In genomic region chr1:55284856-55285255, GRCh38 we compare ENCODE assay signal across 9 cellular contexts.
DNase-seq lines count a peak whose midpoint lies in the region; ATAC-seq and TF ChIP-seq lines count a peak whose summit lies in the region.
"Had no signal": no experiment of that assay in that cellular context is flagged by ENCODE, and none has a peak within 500 bp of the region (broad histone marks: within the 10 kb centered on the region; RNA-seq: fewer than 3 reads in every experiment).

No MANE protein-coding gene starts in this region.

- H3K27ac Mint-ChIP-seq in Caco-2 (ENCODE audit: unreplicated experiment) (no peak overlapping the region), osteocyte (ENCODE audit: unreplicated experiment) (peak overlapping the region; percentile 35)

- H3K36me3 ChIP-seq in Caco-2 (ENCODE audit: control insufficient read depth, insufficient read depth, low read length) = no peaks in the 10 kb centered on the region
- no peaks in the 10 kb centered on the region for H3K36me3 ChIP-seq in HCT116 (ENCODE audit: control insufficient read depth in 1 of 2, insufficient read depth in 2 of 2, low read length in 2 of 2)
- no peaks in the 10 kb centered on the region for H3K36me3 ChIP-seq in Peyer's patch
- no peaks in the 10 kb centered on the region for H3K36me3 ChIP-seq in fibroblast of lung (ENCODE audit: control insufficient read depth, insufficient read depth, low read length)
- H3K36me3 ChIP-seq: SJCRH30 had no signal

- H3K9me2 ChIP-seq in HCT116 (ENCODE audit: insufficient read depth) = no peaks in the 10 kb centered on the region

- POLR2A ChIA-PET in Caco-2 (lab: Charles Lee) (no interaction called here), HCT116 (lab: Charles Lee) (interaction anchor here (1.4 to 1.7 kb wide), 2 partner anchors 53 to 1519 kb away, joined by 3 to 4 read pairs; no protein-coding TSS in a partner anchor)

- H3K9me3 Mint-ChIP-seq in Caco-2 (ENCODE audit: unreplicated experiment) (no peaks in the 10 kb centered on the region), osteocyte (ENCODE audit: unreplicated experiment) (no peaks in the 10 kb centered on the region)

- H3K36me3 Mint-ChIP-seq in Caco-2 (ENCODE audit: insufficient read depth, unreplicated experiment) (no peaks in the 10 kb centered on the region), osteocyte (ENCODE audit: unreplicated experiment) (no peaks in the 10 kb centered on the region)

- no peaks in the 10 kb centered on the region for H4K20me1 ChIP-seq in HCT116 (ENCODE audit: insufficient read depth)
- no peaks in the 10 kb centered on the region for H4K20me1 ChIP-seq in fibroblast of lung (ENCODE audit: control insufficient read depth, extremely low read depth, insufficient read depth, low read length)

- DNase-seq in Caco-2 (peak in 1 of 2 experiments; percentile 53), HCT116 (ENCODE audit: low read depth, low spot score) (peak; percentile 29), Peyer's patch (no peak), fibroblast of lung (ENCODE audit: low read depth in 2 of 2) (peak; percentile 32 to 75), osteocyte (ENCODE audit: extremely low spot score, unreplicated experiment) (no peak)

- no peak overlapping the region for H3K4me3 Mint-ChIP-seq in Caco-2 (ENCODE audit: unreplicated experiment)
- no peak overlapping the region for H3K4me3 Mint-ChIP-seq in osteocyte (ENCODE audit: unreplicated experiment)

- H3K27me3 ChIP-seq in Caco-2 (replicated peaks; ENCODE audit: control insufficient read depth, insufficient read depth, low read length) = no peaks in the 10 kb centered on the region
- H3K27me3 ChIP-seq in HCT116 (ENCODE audit: insufficient read depth, low read length) = no peaks in the 10 kb centered on the region
- H3K27me3 ChIP-seq in Peyer's patch = no peaks in the 10 kb centered on the region
- no peaks in the 10 kb centered on the region for H3K27me3 ChIP-seq in fibroblast of lung (ENCODE audit: control insufficient read depth, insufficient read depth, low read length)
- H3K27me3 ChIP-seq: SJCRH30 had no signal

- TF ChIP-seq RAD21 in HCT116 (IDR thresholded peaks at IDR 0.05; ENCODE audit: low read depth) = peak; percentile 82

- H3K27ac ChIP-seq in HCT116 (ENCODE audit: low read depth, low read length) = no peak overlapping the region
- H3K27ac ChIP-seq in Peyer's patch = no peak overlapping the region
- H3K27ac ChIP-seq in fibroblast of lung (ENCODE audit: insufficient read depth, low read length) = no peak overlapping the region
- H3K27ac ChIP-seq: SJCRH30 had no signal

- H3K4me3 ChIP-seq in Caco-2 (ENCODE audit: low read depth, low read length) = no peak overlapping the region
- no peak overlapping the region for H3K4me3 ChIP-seq in HCT116 (replicated peaks in 1 of 2; ENCODE audit: low read depth in 1 of 2, low read length in 2 of 2)
- H3K4me3 ChIP-seq in Peyer's patch = no peak overlapping the region
- no peak overlapping the region for H3K4me3 ChIP-seq in fibroblast of lung (replicated peaks in 1 of 4; ENCODE audit: control extremely low read depth in 1 of 4, insufficient read depth in 1 of 4, low read depth in 3 of 4, low read length in 4 of 4)
- H3K4me3 ChIP-seq: SJCRH30 had no signal

- H3K9ac ChIP-seq in HCT116 (ENCODE audit: low read length) = no peak overlapping the region
- H3K9ac ChIP-seq in fibroblast of lung (ENCODE audit: insufficient read depth, low read length) = no peak overlapping the region

- TF ChIP-seq CTCF in Caco-2 (IDR thresholded peaks at IDR 0.05; ENCODE audit: insufficient read depth in 1 of 2, low read depth in 1 of 2, low read length in 1 of 2, severe bottlenecking in 1 of 2, unreplicated experiment in 1 of 2) (peak; percentile 40 to 54), HCT116 (IDR thresholded peaks at IDR 0.05 in 2 of 3, conservative IDR thresholded peaks at IDR 0.05 in 1 of 3; ENCODE audit: borderline replicate concordance in 1 of 3, insufficient read depth in 1 of 3, low read depth in 2 of 3, low read length in 2 of 3) (peak; percentile 53 to 76 (median 73)), Peyer's patch (IDR thresholded peaks at IDR 0.05) (peak in 4 of 6 experiments; percentile 31 to 51 (median 41)), fibroblast of lung (conservative IDR thresholded peaks at IDR 0.05 in 1 of 2, IDR thresholded peaks at IDR 0.05 in 1 of 2; ENCODE audit: low read depth in 1 of 2, low read length in 2 of 2) (peak; percentile 60 to 69), osteocyte (IDR thresholded peaks at IDR 0.05) (peak; percentile 76)

- intact Hi-C loops in Caco-2 (cut with micrococcal nuclease; ENCODE audit: unreplicated experiment) = loop anchor here (1.0 to 10.0 kb wide), 2 partner anchors 53 to 610 kb away; no protein-coding TSS in a partner anchor
- intact Hi-C loops in HCT116 (cut with micrococcal nuclease) = loop anchor here (1.0 to 10.0 kb wide), 8 partner anchors 52 to 1680 kb away; partner anchors contain the start of gene C8B

- peak; percentile 81 for ATAC-seq in HCT116
- no peak for ATAC-seq in GM18519 (IDR thresholded peaks at IDR 0.05; ENCODE audit: low FRiP score, unreplicated experiment)
- no peak for ATAC-seq in GM19351 (IDR thresholded peaks at IDR 0.05; ENCODE audit: unreplicated experiment)
- no peak for ATAC-seq in GM18520 (IDR thresholded peaks at IDR 0.05; ENCODE audit: unreplicated experiment)

- no peaks in the 10 kb centered on the region for H3K4me1 ChIP-seq in Caco-2
- peaks cover 0 to 14% of the 10 kb centered on the region in 2 experiments; a peak in 1 of 4 replicates for H3K4me1 ChIP-seq in HCT116 (ENCODE audit: control insufficient read depth in 1 of 2, insufficient read depth in 2 of 2, low read length in 2 of 2)
- H3K4me1 ChIP-seq in Peyer's patch = no peaks in the 10 kb centered on the region
- peaks cover 4% of the 10 kb centered on the region for H3K4me1 ChIP-seq in fibroblast of lung (ENCODE audit: control insufficient read depth, extremely low read depth, insufficient read depth, low read length)
- H3K4me1 ChIP-seq: SJCRH30 had no signal

- no peaks in the 10 kb centered on the region for H3K9me3 ChIP-seq in Caco-2
- no peaks in the 10 kb centered on the region for H3K9me3 ChIP-seq in HCT116 (ENCODE audit: control insufficient read depth in 1 of 2, insufficient read depth in 1 of 2, low read depth in 1 of 2, low read length in 2 of 2)
- no peaks in the 10 kb centered on the region for H3K9me3 ChIP-seq in Peyer's patch
- H3K9me3 ChIP-seq in fibroblast of lung (ENCODE audit: control insufficient read depth, insufficient read depth, low read depth, low read length) = no peaks in the 10 kb centered on the region
- H3K9me3 ChIP-seq: SJCRH30 had no signal

- H3K4me2 ChIP-seq in HCT116 (ENCODE audit: low read length) (no peak overlapping the region), fibroblast of lung (ENCODE audit: extremely low read depth, insufficient read depth, low read length) (no peak overlapping the region)

- H3K4me1 Mint-ChIP-seq in Caco-2 (ENCODE audit: low read depth, unreplicated experiment) = no peaks in the 10 kb centered on the region
- peaks cover 9% of the 10 kb centered on the region for H3K4me1 Mint-ChIP-seq in osteocyte (ENCODE audit: unreplicated experiment)

- TF ChIP-seq POLR2A in HCT116 (IDR thresholded peaks at IDR 0.05; ENCODE audit: borderline replicate concordance, extremely low read depth, insufficient read depth, insufficient read length) (no peak), Peyer's patch (IDR thresholded peaks at IDR 0.05) (no peak)

- RAD21 ChIA-PET in HCT116 (lab: Charles Lee; ENCODE audit: low non-redundant PET in 1 of 2, low total read pairs in 2 of 2, uncharacterized antibody in 2 of 2, unreplicated experiment in 2 of 2) = interaction anchor here in 1 of 2 experiments (1.1 kb wide), 1 partner anchor 1300 kb away, joined by 4 read pairs; no protein-coding TSS in a partner anchor

- no peaks in the 10 kb centered on the region for H3K79me2 ChIP-seq in HCT116 (ENCODE audit: insufficient read depth, low read length)
- no peaks in the 10 kb centered on the region for H3K79me2 ChIP-seq in fibroblast of lung (ENCODE audit: control insufficient read depth, insufficient read depth, low read length)

- peak overlapping the region; percentile 83 for H2AFZ ChIP-seq in HCT116 (ENCODE audit: low read depth, low read length, poor library complexity, severe bottlenecking)
- H2AFZ ChIP-seq in fibroblast of lung (ENCODE audit: low read length) = no peak overlapping the region

- H3K27me3 Mint-ChIP-seq in Caco-2 (ENCODE audit: insufficient read depth, unreplicated experiment) (no peaks in the 10 kb centered on the region), osteocyte (ENCODE audit: unreplicated experiment) (peaks cover 2% of the 10 kb centered on the region)

- CTCF ChIA-PET in Caco-2 (lab: Charles Lee) = no interaction called here
- CTCF ChIA-PET in HCT116 (lab: Charles Lee) = interaction anchor here (1.1 to 3.7 kb wide), 4 partner anchors 53 to 1519 kb away, joined by 4 to 23 read pairs (median 6); no protein-coding TSS in a partner anchor

- no TSS peak for BruUV-seq in Caco-2 (replicated peaks; lab: Mats Ljungman, UMichigan)
- BruUV-seq in HCT116 (replicated peaks; lab: Mats Ljungman, UMichigan) = no TSS peak

TF ChIP-seq in HCT116, 20 proteins besides CTCF, POLR2A, EP300 and RAD21:
- TF ChIP-seq TCF7L2 (IDR thresholded peaks at IDR 0.05; ENCODE audit: borderline replicate concordance, extremely low read depth, insufficient read depth, insufficient read length) = no peak
- TF ChIP-seq SP1 (IDR thresholded peaks at IDR 0.05; ENCODE audit: low read depth) = no peak
- TF ChIP-seq EZH2phosphoT487 (IDR thresholded peaks at IDR 0.05; ENCODE audit: borderline replicate concordance) = no peak
- TF ChIP-seq CEBPB (IDR thresholded peaks at IDR 0.05; ENCODE audit: low read depth) = no peak
TF ChIP-seq in HCT116: peak in this region for 0.

Comparison
In these comparisons a context has a peak if more than half of its experiments do, and no peak if none do; other contexts are left out.
1. DNase-seq: peak in HCT116 (single experiment) and fibroblast of lung (2 of 2); none in Peyer's patch (0 of 3) and osteocyte (single experiment).
2. Peak in every context shown above with its lines, with median percentiles within 50 percentile points of each other: CTCF ChIP-seq.